In the genomic region with DNA sequence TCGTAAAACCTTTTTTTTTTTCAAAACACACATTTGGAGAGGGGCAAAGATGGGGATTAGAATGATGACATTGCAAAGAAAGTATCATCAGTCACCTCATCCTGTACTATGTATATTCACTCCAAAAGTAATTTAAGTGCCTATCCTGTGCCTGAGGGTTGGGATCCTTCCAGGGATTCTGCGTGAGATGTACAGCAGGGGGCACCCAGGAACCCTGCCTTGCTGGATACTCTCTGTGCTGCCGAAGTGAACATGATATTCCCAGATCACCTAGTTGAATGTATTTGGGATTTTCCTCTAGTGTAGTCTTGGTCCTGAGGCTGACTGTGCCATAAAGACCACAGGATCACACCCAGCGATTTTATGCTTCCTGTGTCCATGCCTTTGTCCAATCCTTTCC, we compare ENCODE assay signal across 18 cellular contexts.
"Had no signal": no experiment of that assay in that cellular context is flagged by ENCODE, and none has a peak within 500 bp of the region (broad histone marks: within the 10 kb centered on the region; RNA-seq: fewer than 3 reads in every experiment).

No MANE protein-coding gene starts in this region.

- H3K27ac ChIP-seq: esophagus squamous epithelium, neutrophil, parathyroid adenoma, stomach, testis, upper lobe of right lung had no signal

- H3K27me3 Mint-ChIP-seq: activated CD4-positive, alpha-beta T cell treated with anti-CD3 and anti-CD28 coated beads, Interleukin-2, amount 10 ng/mL, durations not matched to agents 7 days and 5 days; activated naive CD8-positive, alpha-beta T cell had no signal

- H3K9me3 ChIP-seq: neutrophil, testis, upper lobe of right lung had no signal

- H3K4me3 Mint-ChIP-seq: activated CD4-positive, alpha-beta T cell treated with anti-CD3 and anti-CD28 coated beads, Interleukin-2, amount 10 ng/mL, durations not matched to agents 7 days and 5 days; activated naive CD8-positive, alpha-beta T cell; activated T-cell treated with anti-CD3 and anti-CD28 coated beads, Interleukin-2, amount 50 U/mL, for 72 hours; natural killer cell had no signal

- DNase-seq: activated CD4-positive, alpha-beta T cell treated with anti-CD3 and anti-CD28 coated beads, Interleukin-2, amount 10 ng/mL, durations not matched to agents 7 days and 5 days; activated CD8-positive, alpha-beta memory T cell treated with anti-CD3 and anti-CD28 coated beads, Interleukin-2, amount 50 U/mL, for 48 hours; activated gamma-delta T cell; activated T-cell treated with anti-CD3 and anti-CD28 coated beads, Interleukin-2, amount 50 U/mL, for 72 hours; amniotic stem cell; effector CD8-positive, alpha-beta T cell; esophagus squamous epithelium; islet precursor cell; mesenchymal stem cell; natural killer cell; stimulated activated CD4-positive, alpha-beta T cell treated with anti-CD3 and anti-CD28 coated beads, Interleukin-12 subunit alpha, Interleukin-12 subunit beta, amount 100 ng/mL, for 4 hours; stimulated activated CD4-positive, alpha-beta T cell treated with anti-CD3 and anti-CD28 coated beads, Interleukin-2, amount 100 ng/mL, for 24 hours; stomach; testis; upper lobe of right lung had no signal

- H3K36me3 Mint-ChIP-seq: activated naive CD8-positive, alpha-beta T cell; natural killer cell had no signal

- H3K4me1 Mint-ChIP-seq: activated CD4-positive, alpha-beta T cell treated with anti-CD3 and anti-CD28 coated beads, Interleukin-2, amount 10 ng/mL, durations not matched to agents 7 days and 5 days; natural killer cell had no signal

- H3K4me1 ChIP-seq: esophagus squamous epithelium, parathyroid adenoma, stomach, testis, upper lobe of right lung had no signal

- H3K36me3 ChIP-seq: esophagus squamous epithelium, neutrophil, stomach, upper lobe of right lung had no signal

- H3K27me3 ChIP-seq: esophagus squamous epithelium, neutrophil, stomach, testis, upper lobe of right lung had no signal

- H3K4me3 ChIP-seq: esophagus squamous epithelium, stomach, testis, upper lobe of right lung had no signal

- ATAC-seq: activated T-cell treated with anti-CD3 and anti-CD28 coated beads, Interleukin-2, amount 50 U/mL, for 72 hours; natural killer cell; upper lobe of right lung had no signal

- H3K27ac Mint-ChIP-seq: activated CD4-positive, alpha-beta T cell treated with anti-CD3 and anti-CD28 coated beads, Interleukin-2, amount 10 ng/mL, durations not matched to agents 7 days and 5 days; activated naive CD8-positive, alpha-beta T cell; activated T-cell treated with anti-CD3 and anti-CD28 coated beads, Interleukin-2, amount 50 U/mL, for 72 hours; natural killer cell had no signal
